Comparison of ENCODE assay signal across 21 cellular contexts in genomic region chr2:138180691-138181386, GRCh38.
A peak's percentile ranks its signal among the peaks of the same experiment; 100 is the strongest.
DNase-seq lines count a peak whose midpoint lies in the region; ATAC-seq and TF ChIP-seq lines count a peak whose summit lies in the region.
"Had no signal": no experiment of that assay in that cellular context is flagged by ENCODE, and none has a peak within 500 bp of the region (broad histone marks: within the 10 kb centered on the region; RNA-seq: fewer than 3 reads in every experiment).

No MANE protein-coding gene starts in this region.

- H3K18ac ChIP-seq in mesendoderm (ENCODE audit: low read length) = no peak overlapping the region

- H3K9ac ChIP-seq in mesendoderm (ENCODE audit: low read length) = no peak overlapping the region
- H3K9ac ChIP-seq: BLaER1 treated with 17β-estradiol and CSF1 and Interleukin-3, amounts not matched to agents 10 nM and 100 nM had no signal

- in situ Hi-C loops in astrocyte of the cerebellum (cut with HindIII; ENCODE audit: low sequenced_read_pairs) = no loop called here

- peak in 1 of 2 experiments; percentile 28 for DNase-seq in Caco-2
- DNase-seq in HuH-7 (ENCODE audit: low spot score) = peak; percentile 15
- DNase-seq in astrocyte of the cerebellum (ENCODE audit: low read depth) = no peak
- DNase-seq in mesendoderm = peak; percentile 28
- no peak for DNase-seq in DMS79 (lab: John Stamatoyannopoulos, UW)
- DNase-seq: activated T-cell treated with anti-CD3 and anti-CD28 coated beads, Interleukin-2, amount 50 U/mL, for 1 hour; cerebellar nuclear complex; DMS53; immature natural killer cell; NCI-H345; stimulated activated CD4-positive, alpha-beta T cell treated with anti-CD3 and anti-CD28 coated beads, Interleukin-4, amount 100 ng/mL, for 1 hour; stimulated activated CD8-positive, alpha-beta memory T cell treated with anti-CD3 and anti-CD28 coated beads, Interleukin-4, amount 100 ng/mL, for 48 hours; testis had no signal

- no peaks in the 10 kb centered on the region for H3K36me3 ChIP-seq in Caco-2 (ENCODE audit: control insufficient read depth, insufficient read depth, low read length)
- H3K36me3 ChIP-seq in mesendoderm (ENCODE audit: control insufficient read depth, insufficient read depth, low read length) = no peaks in the 10 kb centered on the region
- H3K36me3 ChIP-seq: BLaER1 treated with 17β-estradiol and CSF1 and Interleukin-3, amounts not matched to agents 10 nM and 100 nM had no signal

- H3K4me3 Mint-ChIP-seq in Caco-2 (ENCODE audit: unreplicated experiment) = no peak overlapping the region
- H3K4me3 Mint-ChIP-seq: immature natural killer cell, neural crest cell had no signal

- peaks cover 21% of the 10 kb centered on the region for H3K4me1 Mint-ChIP-seq in Caco-2 (ENCODE audit: low read depth, unreplicated experiment)
- H3K4me1 Mint-ChIP-seq: immature natural killer cell had no signal

- H3K4me1 ChIP-seq in Caco-2 = peaks cover 6% of the 10 kb centered on the region; the same call in 1 of the 2 replicates
- H3K4me1 ChIP-seq in mesendoderm (ENCODE audit: control insufficient read depth, low read depth, low read length) = peaks cover 4% of the 10 kb centered on the region
- H3K4me1 ChIP-seq: BLaER1 treated with 17β-estradiol and CSF1 and Interleukin-3, amounts not matched to agents 10 nM and 100 nM; testis had no signal

- H4K5ac ChIP-seq in mesendoderm (ENCODE audit: low read length) = no peak overlapping the region

- no peaks in the 10 kb centered on the region for H3K9me3 ChIP-seq in Caco-2
- H3K9me3 ChIP-seq: BLaER1 treated with 17β-estradiol and CSF1 and Interleukin-3, amounts not matched to agents 10 nM and 100 nM; testis had no signal

- H3K27me3 ChIP-seq in Caco-2 (replicated peaks; ENCODE audit: control insufficient read depth, insufficient read depth, low read length) (no peaks in the 10 kb centered on the region), mesendoderm (ENCODE audit: insufficient read depth, low read length, poor library complexity) (no peaks in the 10 kb centered on the region)
- H3K27me3 ChIP-seq: BLaER1 treated with 17β-estradiol and CSF1 and Interleukin-3, amounts not matched to agents 10 nM and 100 nM; testis had no signal

- no peak overlapping the region for H3K27ac Mint-ChIP-seq in Caco-2 (ENCODE audit: unreplicated experiment)
- H3K27ac Mint-ChIP-seq: immature natural killer cell had no signal

- H3K4me3 ChIP-seq in Caco-2 (ENCODE audit: low read depth, low read length) (no peak overlapping the region), astrocyte of the cerebellum (ENCODE audit: low read depth, low read length) (no peak overlapping the region), mesendoderm (ENCODE audit: low read length) (no peak overlapping the region)
- H3K4me3 ChIP-seq: BLaER1 treated with 17β-estradiol and CSF1 and Interleukin-3, amounts not matched to agents 10 nM and 100 nM; lung; SK-N-MC; testis had no signal

- H2AK5ac ChIP-seq in mesendoderm (ENCODE audit: low read length) = no peak overlapping the region

- H2BK5ac ChIP-seq in mesendoderm (ENCODE audit: low read length) = no peak overlapping the region

- no peak overlapping the region for H3K56ac ChIP-seq in mesendoderm (ENCODE audit: low read length)

- H3K4ac ChIP-seq in mesendoderm (ENCODE audit: low read depth, low read length) = no peak overlapping the region

- no peaks in the 10 kb centered on the region for H3K9me3 Mint-ChIP-seq in Caco-2 (ENCODE audit: unreplicated experiment)
- H3K9me3 Mint-ChIP-seq: neural crest cell had no signal

- no peaks in the 10 kb centered on the region for H3K27me3 Mint-ChIP-seq in Caco-2 (ENCODE audit: insufficient read depth, unreplicated experiment)

- TF ChIP-seq CTCF in Caco-2 (IDR thresholded peaks at IDR 0.05; ENCODE audit: insufficient read depth in 1 of 2, low read depth in 1 of 2, low read length in 1 of 2, severe bottlenecking in 1 of 2, unreplicated experiment in 1 of 2) = peak; percentile 21 to 43
- TF ChIP-seq CTCF in astrocyte of the cerebellum (IDR thresholded peaks at IDR 0.05; ENCODE audit: low read depth, low read length, missing control alignments) = peak; percentile 45

- intact Hi-C loops in Caco-2 (cut with micrococcal nuclease; ENCODE audit: unreplicated experiment) = loop anchor here (1.0 to 5.0 kb wide), 2 partner anchors 193 to 606 kb away; no protein-coding TSS in a partner anchor

- no peak overlapping the region for H3K27ac ChIP-seq in mesendoderm (ENCODE audit: low read depth, low read length)
- H3K27ac ChIP-seq: BLaER1 treated with 17β-estradiol and CSF1 and Interleukin-3, amounts not matched to agents 10 nM and 100 nM; SK-N-MC; testis had no signal

- no peak overlapping the region for H2BK15ac ChIP-seq in mesendoderm (replicated peaks; ENCODE audit: low read depth)

- CTCF ChIA-PET in Caco-2 (lab: Charles Lee) = interaction anchor here (0.6 to 0.7 kb wide), 3 partner anchors 12 to 217 kb away, joined by 3 read pairs; no protein-coding TSS in a partner anchor

- H3K4me2 ChIP-seq in mesendoderm (ENCODE audit: low read length) = no peak overlapping the region
- H3K4me2 ChIP-seq: BLaER1 treated with 17β-estradiol and CSF1 and Interleukin-3, amounts not matched to agents 10 nM and 100 nM had no signal

- POLR2A ChIA-PET in Caco-2 (lab: Charles Lee) = no interaction called here

- no peak for ATAC-seq in HG03045 (IDR thresholded peaks at IDR 0.05; ENCODE audit: unreplicated experiment)
- no peak for ATAC-seq in HG03039 (IDR thresholded peaks at IDR 0.05; ENCODE audit: unreplicated experiment)
- no peak for ATAC-seq in GM18517 (IDR thresholded peaks at IDR 0.05; ENCODE audit: unreplicated experiment)
- ATAC-seq: sciatic nerve had no signal

- BruUV-seq in Caco-2 (replicated peaks; lab: Mats Ljungman, UMichigan) = no TSS peak

- no peaks in the 10 kb centered on the region for H3K79me2 ChIP-seq in mesendoderm (ENCODE audit: control insufficient read depth, insufficient read depth, low read length)

- no peak overlapping the region for H2BK120ac ChIP-seq in mesendoderm (ENCODE audit: low read depth, low read length)

- no peak overlapping the region for H4K8ac ChIP-seq in mesendoderm (ENCODE audit: low read depth, low read length)

- H3K23ac ChIP-seq in mesendoderm (ENCODE audit: low read length) = no peak overlapping the region

- H3K79me1 ChIP-seq in mesendoderm (ENCODE audit: low read length) = no peaks in the 10 kb centered on the region

- no peaks in the 10 kb centered on the region for H3K36me3 Mint-ChIP-seq in Caco-2 (ENCODE audit: insufficient read depth, unreplicated experiment)

Comparison
In these comparisons a context has a peak if more than half of its experiments do, and no peak if none do; other contexts are left out.
1. DNase-seq: peak in HuH-7 (single experiment) and mesendoderm (single experiment); none in astrocyte of the cerebellum (single experiment) and DMS79 (single experiment).